Comparison of ENCODE assay signal across 8 cellular contexts in the genomic region with DNA sequence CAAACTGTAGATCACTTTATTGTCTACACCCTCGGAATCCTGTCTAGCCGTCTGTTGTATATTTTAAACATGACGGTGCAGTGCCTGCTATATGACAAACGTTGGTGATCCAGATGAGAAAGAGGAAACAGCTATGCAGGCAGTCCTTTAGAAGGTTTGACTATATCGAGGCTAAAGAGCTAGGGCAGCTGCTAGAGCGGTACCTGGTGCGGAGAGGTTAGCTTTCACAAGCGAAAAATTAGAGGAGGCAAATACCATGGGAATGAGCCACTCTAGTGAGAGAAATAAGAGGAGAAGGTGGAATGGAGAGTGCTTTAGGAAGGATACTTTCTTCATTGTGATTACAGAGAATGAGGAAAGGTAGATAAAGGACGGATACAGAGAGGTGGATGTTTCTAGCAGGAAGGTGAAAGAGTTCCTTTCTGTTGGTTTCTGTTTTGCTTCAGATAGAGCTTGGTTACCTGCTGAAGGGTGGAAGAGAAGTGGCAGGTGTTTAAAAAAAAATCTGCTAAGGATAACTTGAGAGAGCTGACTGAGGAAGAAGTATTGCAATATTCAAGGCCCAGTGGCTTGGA. TPM values are rescaled to one million over a fixed set of nuclear protein-coding genes. Genes with fewer than 3 reads are reported as not detected.
DNase-seq lines count a peak whose midpoint lies in the region; ATAC-seq and TF ChIP-seq lines count a peak whose summit lies in the region.

No MANE protein-coding gene starts in this region.

- no peaks in the 10 kb centered on the region for H3K27me3 Mint-ChIP-seq in Caco-2 (ENCODE audit: insufficient read depth, unreplicated experiment)
- no peaks in the 10 kb centered on the region for H3K27me3 Mint-ChIP-seq in nephron progenitor cell (ENCODE audit: low read depth, poor library complexity)

- H3K9me3 Mint-ChIP-seq in Caco-2 (ENCODE audit: unreplicated experiment) (no peaks in the 10 kb centered on the region), nephron progenitor cell (peaks cover 5% of the 10 kb centered on the region)

- no peaks in the 10 kb centered on the region for H3K36me3 ChIP-seq in Caco-2 (ENCODE audit: control insufficient read depth, insufficient read depth, low read length)
- H3K36me3 ChIP-seq in HAP-1 (replicated peaks), result no peaks in the 10 kb centered on the region
- no peaks in the 10 kb centered on the region for H3K36me3 ChIP-seq in SK-N-MC (ENCODE audit: insufficient read depth, low read length)
- H3K36me3 ChIP-seq in endocrine pancreas (ENCODE audit: control insufficient read depth, insufficient read depth, low read length), result no peaks in the 10 kb centered on the region

- DNase-seq in Caco-2 (no peak), HAP-1 (ENCODE audit: low spot score in 2 of 2) (no peak), SK-N-MC (ENCODE audit: low read depth, low spot score) (no peak), nephron progenitor cell (no peak), NCI-H524 (lab: John Stamatoyannopoulos, UW) (no peak)

- POLR2A ChIA-PET in Caco-2 (lab: Charles Lee), result interaction anchor here (0.5 to 1.1 kb wide), 4 partner anchors 34 to 518 kb away, joined by 3 to 4 read pairs (median 3); no protein-coding TSS in a partner anchor

- H3K4me3 ChIP-seq in Caco-2 (ENCODE audit: low read depth, low read length), result peak overlapping the region; percentile 100
- H3K4me3 ChIP-seq in HAP-1, result peak overlapping the region; percentile 68
- H3K4me3 ChIP-seq in SK-N-MC, result peak overlapping the region; percentile 79
- peak overlapping the region; percentile 97 for H3K4me3 ChIP-seq in endocrine pancreas (ENCODE audit: control insufficient read depth, insufficient read depth, low read length)

- intact Hi-C loops in Caco-2 (cut with micrococcal nuclease; ENCODE audit: unreplicated experiment), result loop anchor here (1.0 to 5.0 kb wide), 2 partner anchors 34 to 1029 kb away; no protein-coding TSS in a partner anchor

- peaks cover 30% of the 10 kb centered on the region for H3K36me3 Mint-ChIP-seq in Caco-2 (ENCODE audit: insufficient read depth, unreplicated experiment)
- H3K36me3 Mint-ChIP-seq in nephron progenitor cell (ENCODE audit: low read depth), result peaks cover 7% of the 10 kb centered on the region

- H3K9me3 ChIP-seq in Caco-2, result no peaks in the 10 kb centered on the region
- no peaks in the 10 kb centered on the region for H3K9me3 ChIP-seq in HAP-1
- H3K9me3 ChIP-seq in SK-N-MC (ENCODE audit: low read depth, low read length), result no peaks in the 10 kb centered on the region
- H3K9me3 ChIP-seq in endocrine pancreas (ENCODE audit: control insufficient read depth, low read length), result no peaks in the 10 kb centered on the region

- H3K27me3 ChIP-seq in Caco-2 (replicated peaks; ENCODE audit: control insufficient read depth, insufficient read depth, low read length), result no peaks in the 10 kb centered on the region
- H3K27me3 ChIP-seq in HAP-1 (ENCODE audit: low read depth), result no peaks in the 10 kb centered on the region
- H3K27me3 ChIP-seq in endocrine pancreas (ENCODE audit: control insufficient read depth, insufficient read depth, low read length), result no peaks in the 10 kb centered on the region

- H3K27ac ChIP-seq in SK-N-MC, result no peak overlapping the region

- H3K4me3 Mint-ChIP-seq in Caco-2 (ENCODE audit: unreplicated experiment) (peak overlapping the region; percentile 72), nephron progenitor cell (peak overlapping the region; percentile 80)

- no peak for ATAC-seq in HG02759 (IDR thresholded peaks at IDR 0.05; ENCODE audit: unreplicated experiment)
- no peak for ATAC-seq in HG03039 (IDR thresholded peaks at IDR 0.05; ENCODE audit: unreplicated experiment)

- TSS peak; percentile 63 for BruUV-seq in Caco-2 (replicated peaks; lab: Mats Ljungman, UMichigan)

- CTCF ChIA-PET in Caco-2 (lab: Charles Lee), result interaction anchor here (0.6 to 1.5 kb wide), 4 partner anchors 34 to 304 kb away, joined by 3 to 6 read pairs (median 5); no protein-coding TSS in a partner anchor

- in situ Hi-C loops in HAP-1 (cut with MboI; ENCODE audit: low sequenced_read_pairs), result no loop called here

- TF ChIP-seq CTCF in Caco-2 (IDR thresholded peaks at IDR 0.05; ENCODE audit: insufficient read depth in 1 of 2, low read depth in 1 of 2, low read length in 1 of 2, severe bottlenecking in 1 of 2, unreplicated experiment in 1 of 2) (no peak), nephron progenitor cell (IDR thresholded peaks at IDR 0.05) (no peak)

- H3K27ac Mint-ChIP-seq in Caco-2 (ENCODE audit: unreplicated experiment) (peak overlapping the region; percentile 67), nephron progenitor cell (peak overlapping the region; percentile 96)

- H3K4me1 ChIP-seq in Caco-2 (peaks cover 5% of the 10 kb centered on the region; the same call in 1 of the 2 replicates), HAP-1 (peaks cover 19% of the 10 kb centered on the region), endocrine pancreas (ENCODE audit: control insufficient read depth, insufficient read depth, low read length) (peaks cover 11% of the 10 kb centered on the region)

- H3K4me1 Mint-ChIP-seq in Caco-2 (ENCODE audit: low read depth, unreplicated experiment) (peaks cover 20% of the 10 kb centered on the region), nephron progenitor cell (peaks cover 39% of the 10 kb centered on the region)

- H3K9ac ChIP-seq in SK-N-MC (ENCODE audit: insufficient read length) (peak overlapping the region; percentile 91), endocrine pancreas (ENCODE audit: control insufficient read depth, insufficient read depth, low read length) (peak overlapping the region; percentile 86)

RNA-seq across cellular contexts. Expression of a gene that starts 1.0 kb away (rescaled TPM):
- 11.6 and 12.5 TPM in 2 replicates for total RNA-seq in Caco-2 (2022)
